In genomic region chr12:133105620-133106019, GRCh38 we compare ENCODE assay signal across 22 cellular contexts. TPM values are rescaled to one million over a fixed set of nuclear protein-coding genes. Genes with fewer than 3 reads are reported as not detected.
DNase-seq lines count a peak whose midpoint lies in the region; ATAC-seq lines count a peak whose summit lies in the region.
"Had no signal": no experiment of that assay in that cellular context is flagged by ENCODE, and none has a peak within 500 bp of the region (broad histone marks: within the 10 kb centered on the region; RNA-seq: fewer than 3 reads in every experiment).

No MANE protein-coding gene starts in this region.

- no peaks in the 10 kb centered on the region for H3K27me3 Mint-ChIP-seq in activated naive CD4-positive, alpha-beta T cell treated with anti-CD3 and anti-CD28 coated beads, Interleukin-2, amount 50 U/mL, for 24 hours
- H3K27me3 Mint-ChIP-seq: CD4-positive, alpha-beta memory T cell had no signal

- peaks cover 83 to 100% (median 97%) of the 10 kb centered on the region in 5 donors for H3K9me3 ChIP-seq in subcutaneous abdominal adipose tissue (ENCODE audit: control insufficient read depth in 5 of 5, low read length in 5 of 5)

- peaks cover 76% of the 10 kb centered on the region for H3K36me3 Mint-ChIP-seq in activated naive CD4-positive, alpha-beta T cell treated with anti-CD3 and anti-CD28 coated beads, Interleukin-2, amount 50 U/mL, for 24 hours
- H3K36me3 Mint-ChIP-seq in activated naive CD4-positive, alpha-beta T cell treated with anti-CD3 and anti-CD28 coated beads, Interleukin-2, amount 50 U/mL, for 72 hours, result peaks cover 92 to 100% of the 10 kb centered on the region in 2 donors

- no peaks in the 10 kb centered on the region for H3K4me1 ChIP-seq in subcutaneous abdominal adipose tissue (ENCODE audit: control insufficient read depth in 5 of 5, insufficient read depth in 5 of 5, low read length in 5 of 5)
- H3K4me1 ChIP-seq: foreskin keratinocyte, SJSA1 had no signal

- peak overlapping the region; percentile 41 for H3K27ac Mint-ChIP-seq in activated naive CD4-positive, alpha-beta T cell treated with anti-CD3 and anti-CD28 coated beads, Interleukin-2, amount 50 U/mL, for 24 hours
- H3K27ac Mint-ChIP-seq in activated naive CD4-positive, alpha-beta T cell treated with anti-CD3 and anti-CD28 coated beads, Interleukin-2, amount 50 U/mL, for 72 hours, result peak overlapping the region in 1 of 2 donors; percentile 69
- H3K27ac Mint-ChIP-seq: activated naive CD4-positive, alpha-beta T cell treated with anti-CD3 and anti-CD28 coated beads for 36 hours; CD4-positive, alpha-beta memory T cell; natural killer cell had no signal

- no peak for ATAC-seq in activated naive CD4-positive, alpha-beta T cell treated with anti-CD3 and anti-CD28 coated beads, Interleukin-2, amount 50 U/mL, for 72 hours
- no peak for ATAC-seq in left ventricle myocardium superior
- ATAC-seq: foreskin keratinocyte, natural killer cell had no signal

- intact Hi-C loops in left ventricle myocardium superior (cut with micrococcal nuclease) (loop anchor here (5.0 kb wide), 2 partner anchors 43 to 58 kb away; no protein-coding TSS in a partner anchor), posterior cingulate gyrus (cut with DNase I) (no loop called here)

- no peak overlapping the region for H3K4me3 Mint-ChIP-seq in activated naive CD4-positive, alpha-beta T cell treated with anti-CD3 and anti-CD28 coated beads, Interleukin-2, amount 50 U/mL, for 24 hours
- H3K4me3 Mint-ChIP-seq: activated naive CD4-positive, alpha-beta T cell treated with anti-CD3 and anti-CD28 coated beads for 36 hours; natural killer cell had no signal

- H3K27me3 ChIP-seq in subcutaneous abdominal adipose tissue (ENCODE audit: control insufficient read depth in 5 of 5, insufficient read depth in 4 of 5, low read length in 5 of 5), result no peaks in the 10 kb centered on the region
- H3K27me3 ChIP-seq: foreskin keratinocyte, SJSA1 had no signal

- peaks cover 4% of the 10 kb centered on the region for H3K4me1 Mint-ChIP-seq in activated naive CD4-positive, alpha-beta T cell treated with anti-CD3 and anti-CD28 coated beads, Interleukin-2, amount 50 U/mL, for 24 hours
- H3K4me1 Mint-ChIP-seq: natural killer cell had no signal

- H3K36me3 ChIP-seq in subcutaneous abdominal adipose tissue (ENCODE audit: control insufficient read depth in 5 of 5, insufficient read depth in 5 of 5, low read length in 5 of 5), result peaks cover 46 to 71% (median 60%) of the 10 kb centered on the region in 5 donors
- H3K36me3 ChIP-seq: SJSA1 had no signal

- no peak overlapping the region for H3K9ac ChIP-seq in subcutaneous abdominal adipose tissue (ENCODE audit: low read length in 5 of 5)

- peak overlapping the region; percentile 36 to 65 (median 51) for H3K4me3 ChIP-seq in subcutaneous abdominal adipose tissue (ENCODE audit: low read depth in 1 of 5, low read length in 5 of 5)
- H3K4me3 ChIP-seq: lung, SJSA1 had no signal

- DNase-seq in activated naive CD4-positive, alpha-beta T cell treated with anti-CD3 and anti-CD28 coated beads, Interleukin-2, amount 50 U/mL, for 72 hours (ENCODE audit: low spot score in 2 of 2), result no peak
- DNase-seq in amniotic epithelial cell (ENCODE audit: low read depth), result peak; percentile 28
- DNase-seq in foreskin melanocyte, result peak; percentile 2
- no peak for DNase-seq in left ventricle myocardium superior
- no peak for DNase-seq in hippocampal formation (lab: John Stamatoyannopoulos, UW)
- no peak for DNase-seq in posterior cingulate gyrus
- DNase-seq: activated CD4-positive, alpha-beta T cell treated with anti-CD3 and anti-CD28 coated beads for 4 hours; activated CD8-positive, alpha-beta memory T cell treated with anti-CD3 and anti-CD28 coated beads, Interleukin-2, amount 50 U/mL, for 48 hours; activated naive CD4-positive, alpha-beta T cell treated with anti-CD3 and anti-CD28 coated beads for 36 hours; CD4-positive, alpha-beta memory T cell; effector CD8-positive, alpha-beta T cell; natural killer cell; NCI-H187 treated with DMSO at 0.1 percent for 48 hours; NCI-H524; stimulated activated CD4-positive, alpha-beta T cell treated with anti-CD3 and anti-CD28 coated beads, Interleukin-12 subunit alpha, Interleukin-12 subunit beta, amount 100 ng/mL, for 4 hours; stimulated activated naive CD4-positive, alpha-beta T cell; T1000 had no signal

- H3K9me3 Mint-ChIP-seq in activated naive CD4-positive, alpha-beta T cell treated with anti-CD3 and anti-CD28 coated beads, Interleukin-2, amount 50 U/mL, for 24 hours, result peaks cover 22% of the 10 kb centered on the region
- H3K9me3 Mint-ChIP-seq in activated naive CD4-positive, alpha-beta T cell treated with anti-CD3 and anti-CD28 coated beads, Interleukin-2, amount 50 U/mL, for 72 hours, result peaks cover 54 to 67% of the 10 kb centered on the region in 2 donors

- H3K27ac ChIP-seq in subcutaneous abdominal adipose tissue (ENCODE audit: low read depth, low read length), result no peak overlapping the region
- H3K27ac ChIP-seq: foreskin keratinocyte, SJSA1 had no signal

RNA-seq across cellular contexts. Expression of gene ZNF891, which starts 24.5 kb away (rescaled TPM):
- 1 to 10 TPM; 1.8 to 2.3 TPM for total RNA-seq in activated naive CD4-positive, alpha-beta T cell treated with anti-CD3 and anti-CD28 coated beads, Interleukin-2, amount 50 U/mL, for 72 hours
- 1.0 TPM for total RNA-seq in left ventricle myocardium superior

RNA-seq across cellular contexts. Expression of gene ZNF10, which starts 24.8 kb away (rescaled TPM):
- total RNA-seq in activated naive CD4-positive, alpha-beta T cell treated with anti-CD3 and anti-CD28 coated beads, Interleukin-2, amount 50 U/mL, for 72 hours, result 10 to 100 TPM in 1 of 2 donors, 1 to 10 TPM in 1; 5.3 to 10.1 TPM
- 8.1 TPM for total RNA-seq in left ventricle myocardium superior

RNA-seq across cellular contexts. Expression of gene ZNF140, which starts 24.9 kb away (rescaled TPM):
- total RNA-seq in activated naive CD4-positive, alpha-beta T cell treated with anti-CD3 and anti-CD28 coated beads, Interleukin-2, amount 50 U/mL, for 72 hours, result 10 to 100 TPM in 1 of 2 donors, 1 to 10 TPM in 1; 8.4 to 13.2 TPM
- 6.5 TPM for total RNA-seq in left ventricle myocardium superior

Comparison
In these comparisons a context has a peak if more than half of its experiments do, and no peak if none do; other contexts are left out.
1. DNase-seq: peak in amniotic epithelial cell (single experiment) and foreskin melanocyte (single experiment); none in activated naive CD4-positive, alpha-beta T cell treated with anti-CD3 and anti-CD28 coated beads, Interleukin-2, amount 50 U/mL, for 72 hours (0 of 2), left ventricle myocardium superior (single experiment), hippocampal formation (0 of 2) and posterior cingulate gyrus (0 of 10).